ENCODE assay signal across 1 cellular context in the genomic region with DNA sequence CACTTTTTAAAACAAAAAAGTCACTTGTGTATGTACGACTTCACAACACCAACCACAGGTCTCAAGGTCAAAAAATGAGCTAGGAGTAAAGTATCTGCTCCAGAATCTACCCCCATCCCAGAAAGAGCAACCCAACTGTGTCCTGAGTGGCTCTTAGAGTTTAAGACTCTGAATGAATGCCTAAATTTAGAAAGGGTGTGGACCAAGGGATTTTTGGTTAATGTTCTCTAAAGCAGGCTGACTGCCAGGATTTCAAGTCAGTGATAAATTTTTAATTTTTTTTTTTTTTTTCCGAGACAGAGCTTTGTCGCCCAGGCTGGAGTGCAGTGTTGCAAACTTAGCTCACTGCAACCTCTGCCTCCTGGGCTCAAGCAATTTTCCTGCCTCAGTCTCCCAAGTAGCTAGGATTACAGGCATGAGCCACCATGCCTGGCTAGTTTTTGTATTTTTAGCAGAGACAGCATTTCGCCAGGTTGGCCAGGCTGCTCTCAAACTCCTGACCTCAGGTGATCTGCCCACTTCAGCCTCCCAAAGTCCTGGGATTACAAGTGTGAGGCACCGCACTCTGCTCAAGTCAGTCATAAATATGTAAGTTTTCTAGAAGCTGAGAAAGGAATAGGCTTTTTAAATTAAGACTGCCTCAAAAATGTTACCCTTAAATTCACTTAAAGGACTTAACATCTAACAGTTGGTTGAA.
TF ChIP-seq lines count a peak whose summit lies in the region.

No MANE protein-coding gene starts in this region.

TF ChIP-seq in HepG2, 621 proteins besides CTCF, POLR2A, EP300 and RAD21:
- TF ChIP-seq, protein P1, sequence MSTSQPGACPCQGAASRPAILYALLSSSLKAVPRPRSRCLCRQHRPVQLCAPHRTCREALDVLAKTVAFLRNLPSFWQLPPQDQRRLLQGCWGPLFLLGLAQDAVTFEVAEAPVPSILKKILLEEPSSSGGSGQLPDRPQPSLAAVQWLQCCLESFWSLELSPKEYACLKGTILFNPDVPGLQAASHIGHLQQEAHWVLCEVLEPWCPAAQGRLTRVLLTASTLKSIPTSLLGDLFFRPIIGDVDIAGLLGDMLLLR (CRISPR knock-in tag; IDR thresholded peaks at IDR 0.05) = no peak
- TF ChIP-seq RBM22 (optimal IDR thresholded peaks at IDR 0.05; ENCODE audit: low read length) = peak; percentile 91
